Comparison of ENCODE assay signal across 9 cellular contexts in the genomic region with DNA sequence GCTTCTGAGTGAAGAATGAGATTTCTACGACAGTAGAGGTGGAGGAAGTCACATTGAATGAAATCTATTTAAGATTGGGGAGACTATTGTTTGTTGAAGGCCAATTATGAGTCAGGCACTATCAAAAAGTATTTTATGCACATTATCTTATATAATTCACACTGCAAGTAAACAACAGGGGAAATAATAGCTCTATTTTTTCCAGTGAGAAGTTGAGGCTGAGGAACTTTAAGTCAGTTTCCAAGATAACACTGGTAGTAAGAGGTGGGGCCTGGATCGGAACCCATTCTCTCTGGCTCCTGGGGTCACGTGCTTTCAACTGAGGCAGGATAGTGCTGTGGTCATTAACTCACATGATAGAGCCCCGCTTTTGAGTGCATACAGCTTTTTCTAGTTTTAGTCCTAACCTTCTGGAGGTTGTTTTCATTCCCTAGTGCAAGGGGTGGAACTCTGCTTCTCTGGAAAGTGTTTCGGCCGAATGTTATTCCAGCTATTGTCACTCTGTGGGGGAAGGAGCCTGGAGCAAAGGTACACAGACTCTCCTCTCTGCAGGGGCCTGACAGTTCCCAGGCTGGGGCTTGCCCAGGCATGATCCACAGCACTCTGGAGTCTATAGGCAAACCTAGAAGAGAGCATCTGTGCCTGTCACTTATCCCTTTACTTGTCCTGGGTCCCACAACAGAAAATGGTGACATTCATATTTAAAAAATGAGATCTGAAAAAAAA.
DNase-seq lines count a peak whose midpoint lies in the region; ATAC-seq and TF ChIP-seq lines count a peak whose summit lies in the region.
"Had no signal": no experiment of that assay in that cellular context is flagged by ENCODE, and none has a peak within 500 bp of the region (broad histone marks: within the 10 kb centered on the region; RNA-seq: fewer than 3 reads in every experiment).

No MANE protein-coding gene starts in this region.

- H3K4me1 ChIP-seq in endodermal cell (ENCODE audit: control insufficient read depth, insufficient read depth, low read length) = peaks cover 5% of the 10 kb centered on the region

- H3K9ac ChIP-seq in endodermal cell (ENCODE audit: extremely low read depth, low read length, poor library complexity, severe bottlenecking) = peak overlapping the region; percentile 15

- H3K27ac Mint-ChIP-seq in endodermal cell (peak overlapping the region; percentile 90), nephron (peak overlapping the region; percentile 55 to 81 (median 79))

- H3K4me1 Mint-ChIP-seq in endodermal cell = peaks cover 27% of the 10 kb centered on the region
- peaks cover 23% of the 10 kb centered on the region for H3K4me1 Mint-ChIP-seq in nephron
- H3K4me1 Mint-ChIP-seq in activated T-cell treated with anti-CD3 and anti-CD28 coated beads, Interleukin-2, amount 50 U/mL, for 4 hours (ENCODE audit: low read depth) = no peaks in the 10 kb centered on the region

- no peaks in the 10 kb centered on the region for H3K27me3 ChIP-seq in endodermal cell (ENCODE audit: control insufficient read depth, insufficient read depth, low read length, poor library complexity, severe bottlenecking)

- H3K36me3 Mint-ChIP-seq in endodermal cell (ENCODE audit: low read depth) (no peaks in the 10 kb centered on the region), nephron (ENCODE audit: low read depth) (no peaks in the 10 kb centered on the region)
- H3K36me3 Mint-ChIP-seq in activated T-cell treated with anti-CD3 and anti-CD28 coated beads, Interleukin-2, amount 50 U/mL, for 4 hours (ENCODE audit: insufficient read depth) = no peaks in the 10 kb centered on the region

- H3K27ac ChIP-seq in endodermal cell (ENCODE audit: low read depth, low read length) = peak overlapping the region; percentile 82

- peak; percentile 80 for DNase-seq in ELF-1 (ENCODE audit: low read depth, low spot score)
- DNase-seq in NCI-H345 (lab: John Stamatoyannopoulos, UW) = peak; percentile 82
- DNase-seq in endodermal cell = peak; percentile 86
- no peak for DNase-seq in stimulated activated naive CD4-positive, alpha-beta T cell treated with Interleukin-2 at 50 U/mL for 16 hours (lab: John Stamatoyannopoulos, UW)
- no peak for DNase-seq in inferior parietal cortex (ENCODE audit: extremely low spot score)
- DNase-seq in activated T-cell treated with anti-CD3 and anti-CD28 coated beads, Interleukin-2, amount 50 U/mL, for 4 hours = no peak
- DNase-seq in activated CD8-positive, alpha-beta memory T cell treated with anti-CD3 and anti-CD28 coated beads, Interleukin-2, amount 50 U/mL, for 4 hours = no peak
- DNase-seq: stimulated activated CD4-positive, alpha-beta T cell treated with anti-CD3 and anti-CD28 coated beads, Interleukin-4, amount 100 ng/mL, for 1 hour had no signal

- WGBS in endodermal cell (ENCODE audit: insufficient coverage in 1 of 2, insufficient read length in 1 of 2), 2 experiments = 53 to 65% methylated on average over 5 to 6 of the region's 6 CpGs

- H3K27me3 Mint-ChIP-seq in endodermal cell (ENCODE audit: insufficient read depth) (no peaks in the 10 kb centered on the region), nephron (ENCODE audit: low read depth) (no peaks in the 10 kb centered on the region)
- no peaks in the 10 kb centered on the region for H3K27me3 Mint-ChIP-seq in activated T-cell treated with anti-CD3 and anti-CD28 coated beads, Interleukin-2, amount 50 U/mL, for 4 hours (ENCODE audit: low read depth)

- no peaks in the 10 kb centered on the region for H3K9me3 Mint-ChIP-seq in endodermal cell
- no peaks in the 10 kb centered on the region for H3K9me3 Mint-ChIP-seq in nephron
- no peaks in the 10 kb centered on the region for H3K9me3 Mint-ChIP-seq in activated T-cell treated with anti-CD3 and anti-CD28 coated beads, Interleukin-2, amount 50 U/mL, for 4 hours

- H3K4me3 Mint-ChIP-seq in endodermal cell (no peak overlapping the region), nephron (no peak overlapping the region)
- H3K4me3 Mint-ChIP-seq in activated T-cell treated with anti-CD3 and anti-CD28 coated beads, Interleukin-2, amount 50 U/mL, for 4 hours = no peak overlapping the region

- H3K4me3 ChIP-seq in endodermal cell (ENCODE audit: low read length) = peak overlapping the region; percentile 1

- no peak for ATAC-seq in activated T-cell treated with anti-CD3 and anti-CD28 coated beads, Interleukin-2, amount 50 U/mL, for 4 hours

- H3K36me3 ChIP-seq in endodermal cell (ENCODE audit: control insufficient read depth, insufficient read depth, low read length) = no peaks in the 10 kb centered on the region

- peaks cover 10% of the 10 kb centered on the region for H3K9me3 ChIP-seq in endodermal cell (ENCODE audit: control insufficient read depth, low read length)

- TF ChIP-seq CTCF in endodermal cell (conservative IDR thresholded peaks at IDR 0.05) = no peak
- no peak for TF ChIP-seq CTCF in nephron (IDR thresholded peaks at IDR 0.05; ENCODE audit: unreplicated experiment in 3 of 3)

Comparison
In these comparisons a context has a peak if more than half of its experiments do, and no peak if none do; other contexts are left out.
1. DNase-seq: peak in ELF-1 (single experiment), NCI-H345 (single experiment) and endodermal cell (single experiment); none in stimulated activated naive CD4-positive, alpha-beta T cell treated with Interleukin-2 at 50 U/mL for 16 hours (single experiment), inferior parietal cortex (single experiment), activated T-cell treated with anti-CD3 and anti-CD28 coated beads, Interleukin-2, amount 50 U/mL, for 4 hours (single experiment) and activated CD8-positive, alpha-beta memory T cell treated with anti-CD3 and anti-CD28 coated beads, Interleukin-2, amount 50 U/mL, for 4 hours (single experiment).